30 cellular contexts compared by ENCODE assay signal in genomic region chr11:19832166-19832750, GRCh38.
DNase-seq lines count a peak whose midpoint lies in the region; ATAC-seq and TF ChIP-seq lines count a peak whose summit lies in the region.
"Had no signal": no experiment of that assay in that cellular context is flagged by ENCODE, and none has a peak within 500 bp of the region (broad histone marks: within the 10 kb centered on the region; RNA-seq: fewer than 3 reads in every experiment).

No MANE protein-coding gene starts in this region.

- H3K4me3 Mint-ChIP-seq in mesothelial cell of epicardium (no peak overlapping the region), HFFc6 (no peak overlapping the region)
- H3K4me3 Mint-ChIP-seq: activated CD4-positive, alpha-beta memory T cell treated with anti-CD3 and anti-CD28 coated beads for 36 hours; activated T-helper 17 cell treated with anti-CD3 and anti-CD28 coated beads, Interleukin-2, amount 50 U/mL, for 72 hours; IgD-negative memory B cell; nephron progenitor cell had no signal

- H3K4me1 Mint-ChIP-seq in mesothelial cell of epicardium (peaks cover 20% of the 10 kb centered on the region), HFFc6 (ENCODE audit: low read depth) (no peaks in the 10 kb centered on the region)
- H3K4me1 Mint-ChIP-seq: activated T-helper 17 cell treated with anti-CD3 and anti-CD28 coated beads, Interleukin-2, amount 50 U/mL, for 72 hours; IgD-negative memory B cell had no signal

- ATAC-seq in GM21529 (IDR thresholded peaks at IDR 0.05; ENCODE audit: unreplicated experiment) (no peak), GM18909 (IDR thresholded peaks at IDR 0.05; ENCODE audit: poor library complexity, unreplicated experiment) (no peak), HG03280 (IDR thresholded peaks at IDR 0.05; ENCODE audit: unreplicated experiment) (no peak)
- ATAC-seq: activated CD4-positive, CD25-positive, alpha-beta regulatory T cell treated with anti-CD3 and anti-CD28 coated beads, Interleukin-2, amount 50 U/mL, for 24 hours; activated naive CD4-positive, alpha-beta T cell treated with anti-CD3 and anti-CD28 coated beads, Interleukin-2, amount 50 U/mL, for 72 hours; activated T-helper 17 cell treated with anti-CD3 and anti-CD28 coated beads, Interleukin-2, amount 50 U/mL, for 72 hours; lower lobe of right lung had no signal

- TF ChIP-seq CTCF in mesothelial cell of epicardium (IDR thresholded peaks at IDR 0.05; ENCODE audit: unreplicated experiment), result no peak
- TF ChIP-seq CTCF in HFFc6 (IDR thresholded peaks at IDR 0.05), result no peak

- peaks cover 11% of the 10 kb centered on the region for H3K9me3 Mint-ChIP-seq in mesothelial cell of epicardium
- H3K9me3 Mint-ChIP-seq in HFFc6, result no peaks in the 10 kb centered on the region; the same call in 1 of the 2 replicates
- H3K9me3 Mint-ChIP-seq: activated CD4-positive, alpha-beta memory T cell treated with anti-CD3 and anti-CD28 coated beads for 36 hours; activated T-helper 17 cell treated with anti-CD3 and anti-CD28 coated beads, Interleukin-2, amount 50 U/mL, for 72 hours had no signal

- H3K27me3 Mint-ChIP-seq in mesothelial cell of epicardium (ENCODE audit: low read depth), result no peaks in the 10 kb centered on the region
- H3K27me3 Mint-ChIP-seq in HFFc6 (ENCODE audit: insufficient read depth), result no peaks in the 10 kb centered on the region; the same call in 1 of the 2 replicates
- H3K27me3 Mint-ChIP-seq: activated CD4-positive, alpha-beta memory T cell treated with anti-CD3 and anti-CD28 coated beads for 36 hours; activated T-helper 17 cell treated with anti-CD3 and anti-CD28 coated beads, Interleukin-2, amount 50 U/mL, for 72 hours; IgD-negative memory B cell had no signal

- no peak overlapping the region for H3K27ac ChIP-seq in substantia nigra (ENCODE audit: low read depth, low read length, poor library complexity, severe bottlenecking)
- H3K27ac ChIP-seq: C4-2B, lower lobe of right lung, psoas muscle, thoracic aorta, vagina had no signal

- H3K27ac Mint-ChIP-seq in mesothelial cell of epicardium, result peak overlapping the region; percentile 8
- no peak overlapping the region for H3K27ac Mint-ChIP-seq in HFFc6
- H3K27ac Mint-ChIP-seq: activated CD4-positive, alpha-beta memory T cell treated with anti-CD3 and anti-CD28 coated beads for 36 hours; activated naive CD4-positive, alpha-beta T cell treated with anti-CD3 and anti-CD28 coated beads, Interleukin-2, amount 50 U/mL, for 72 hours; activated T-helper 17 cell treated with anti-CD3 and anti-CD28 coated beads, Interleukin-2, amount 50 U/mL, for 72 hours; nephron progenitor cell had no signal

- peak; percentile 92 to 96 for DNase-seq in NCI-H524 (lab: John Stamatoyannopoulos, UW)
- DNase-seq in cerebellum (ENCODE audit: low spot score), result peak; percentile 84
- DNase-seq in mesothelial cell of epicardium (ENCODE audit: low spot score in 2 of 2, unreplicated experiment in 2 of 2), result no peak
- peak in 33 of 49 donors; percentile 14 to 80 (median 44) for DNase-seq in substantia nigra (lab: John Stamatoyannopoulos, UW)
- DNase-seq in HFFc6, result no peak
- DNase-seq: activated CD4-positive, alpha-beta memory T cell treated with anti-CD3 and anti-CD28 coated beads for 36 hours; activated CD8-positive, alpha-beta memory T cell treated with anti-CD3 and anti-CD28 coated beads, Interleukin-2, amount 50 U/mL, for 4 hours; aorta; Calu3; central memory CD4-positive, alpha-beta T cell; GOT3; lower lobe of right lung; NCI-H1048; NCI-H1694; NCI-H510A; nephron progenitor cell; psoas muscle; SIG-M5; stimulated activated naive CD4-positive, alpha-beta T cell treated with Interleukin-2 at 50 U/mL for 16 hours; T-helper 1 cell had no signal

- H3K36me3 Mint-ChIP-seq in mesothelial cell of epicardium, result peaks cover 18% of the 10 kb centered on the region
- peaks cover 48% of the 10 kb centered on the region for H3K36me3 Mint-ChIP-seq in HFFc6 (ENCODE audit: low read depth)
- H3K36me3 Mint-ChIP-seq: activated CD4-positive, alpha-beta memory T cell treated with anti-CD3 and anti-CD28 coated beads for 36 hours; activated naive CD4-positive, alpha-beta T cell treated with anti-CD3 and anti-CD28 coated beads, Interleukin-2, amount 50 U/mL, for 72 hours had no signal

Comparison
In these comparisons a context has a peak if more than half of its experiments do, and no peak if none do; other contexts are left out.
1. DNase-seq: peak in NCI-H524 (2 of 2), cerebellum (single experiment) and substantia nigra (33 of 49); none in mesothelial cell of epicardium (0 of 2) and HFFc6 (single experiment).